1 cellular context compared by ENCODE assay signal in the genomic region with DNA sequence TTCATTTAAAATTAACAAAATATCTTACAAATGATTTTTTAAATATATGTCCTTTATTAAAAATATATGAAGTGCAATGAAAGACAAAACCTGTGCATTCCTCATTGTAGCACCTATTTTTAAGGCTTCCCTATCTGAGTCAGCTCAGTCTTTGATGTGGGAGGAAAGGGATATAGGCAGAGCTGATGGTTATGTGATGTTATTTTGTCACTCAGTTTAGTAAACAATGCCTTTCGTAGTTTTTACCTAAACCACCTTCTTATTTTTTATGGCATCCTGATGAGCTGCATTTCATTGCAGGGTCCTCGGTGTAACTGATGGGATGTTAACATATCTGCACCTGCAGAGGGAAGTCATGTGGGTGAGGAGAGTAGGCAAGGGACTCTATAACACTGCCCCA.
TF ChIP-seq lines count a peak whose summit lies in the region.

No MANE protein-coding gene starts in this region.

TF ChIP-seq in WTC11, 78 proteins besides CTCF, POLR2A, EP300 and RAD21:
- TF ChIP-seq, protein P1, sequence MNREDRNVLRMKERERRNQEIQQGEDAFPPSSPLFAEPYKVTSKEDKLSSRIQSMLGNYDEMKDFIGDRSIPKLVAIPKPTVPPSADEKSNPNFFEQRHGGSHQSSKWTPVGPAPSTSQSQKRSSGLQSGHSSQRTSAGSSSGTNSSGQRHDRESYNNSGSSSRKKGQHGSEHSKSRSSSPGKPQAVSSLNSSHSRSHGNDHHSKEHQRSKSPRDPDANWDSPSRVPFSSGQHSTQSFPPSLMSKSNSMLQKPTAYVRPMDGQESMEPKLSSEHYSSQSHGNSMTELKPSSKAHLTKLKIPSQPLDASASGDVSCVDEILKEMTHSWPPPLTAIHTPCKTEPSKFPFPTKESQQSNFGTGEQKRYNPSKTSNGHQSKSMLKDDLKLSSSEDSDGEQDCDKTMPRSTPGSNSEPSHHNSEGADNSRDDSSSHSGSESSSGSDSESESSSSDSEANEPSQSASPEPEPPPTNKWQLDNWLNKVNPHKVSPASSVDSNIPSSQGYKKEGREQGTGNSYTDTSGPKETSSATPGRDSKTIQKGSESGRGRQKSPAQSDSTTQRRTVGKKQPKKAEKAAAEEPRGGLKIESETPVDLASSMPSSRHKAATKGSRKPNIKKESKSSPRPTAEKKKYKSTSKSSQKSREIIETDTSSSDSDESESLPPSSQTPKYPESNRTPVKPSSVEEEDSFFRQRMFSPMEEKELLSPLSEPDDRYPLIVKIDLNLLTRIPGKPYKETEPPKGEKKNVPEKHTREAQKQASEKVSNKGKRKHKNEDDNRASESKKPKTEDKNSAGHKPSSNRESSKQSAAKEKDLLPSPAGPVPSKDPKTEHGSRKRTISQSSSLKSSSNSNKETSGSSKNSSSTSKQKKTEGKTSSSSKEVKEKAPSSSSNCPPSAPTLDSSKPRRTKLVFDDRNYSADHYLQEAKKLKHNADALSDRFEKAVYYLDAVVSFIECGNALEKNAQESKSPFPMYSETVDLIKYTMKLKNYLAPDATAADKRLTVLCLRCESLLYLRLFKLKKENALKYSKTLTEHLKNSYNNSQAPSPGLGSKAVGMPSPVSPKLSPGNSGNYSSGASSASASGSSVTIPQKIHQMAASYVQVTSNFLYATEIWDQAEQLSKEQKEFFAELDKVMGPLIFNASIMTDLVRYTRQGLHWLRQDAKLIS (CRISPR knock-in tag; IDR thresholded peaks at IDR 0.05; ENCODE audit: borderline replicate concordance): no peak
- TF ChIP-seq ZNF396 (CRISPR knock-in tag; IDR thresholded peaks at IDR 0.05; ENCODE audit: borderline replicate concordance): no peak
- TF ChIP-seq, protein P2, sequence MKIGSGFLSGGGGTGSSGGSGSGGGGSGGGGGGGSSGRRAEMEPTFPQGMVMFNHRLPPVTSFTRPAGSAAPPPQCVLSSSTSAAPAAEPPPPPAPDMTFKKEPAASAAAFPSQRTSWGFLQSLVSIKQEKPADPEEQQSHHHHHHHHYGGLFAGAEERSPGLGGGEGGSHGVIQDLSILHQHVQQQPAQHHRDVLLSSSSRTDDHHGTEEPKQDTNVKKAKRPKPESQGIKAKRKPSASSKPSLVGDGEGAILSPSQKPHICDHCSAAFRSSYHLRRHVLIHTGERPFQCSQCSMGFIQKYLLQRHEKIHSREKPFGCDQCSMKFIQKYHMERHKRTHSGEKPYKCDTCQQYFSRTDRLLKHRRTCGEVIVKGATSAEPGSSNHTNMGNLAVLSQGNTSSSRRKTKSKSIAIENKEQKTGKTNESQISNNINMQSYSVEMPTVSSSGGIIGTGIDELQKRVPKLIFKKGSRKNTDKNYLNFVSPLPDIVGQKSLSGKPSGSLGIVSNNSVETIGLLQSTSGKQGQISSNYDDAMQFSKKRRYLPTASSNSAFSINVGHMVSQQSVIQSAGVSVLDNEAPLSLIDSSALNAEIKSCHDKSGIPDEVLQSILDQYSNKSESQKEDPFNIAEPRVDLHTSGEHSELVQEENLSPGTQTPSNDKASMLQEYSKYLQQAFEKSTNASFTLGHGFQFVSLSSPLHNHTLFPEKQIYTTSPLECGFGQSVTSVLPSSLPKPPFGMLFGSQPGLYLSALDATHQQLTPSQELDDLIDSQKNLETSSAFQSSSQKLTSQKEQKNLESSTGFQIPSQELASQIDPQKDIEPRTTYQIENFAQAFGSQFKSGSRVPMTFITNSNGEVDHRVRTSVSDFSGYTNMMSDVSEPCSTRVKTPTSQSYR (CRISPR knock-in tag; IDR thresholded peaks at IDR 0.05): no peak
- TF ChIP-seq FOXJ3 (CRISPR knock-in tag; IDR thresholded peaks at IDR 0.05; ENCODE audit: borderline replicate concordance): no peak
- TF ChIP-seq NR2C2 (CRISPR knock-in tag; IDR thresholded peaks at IDR 0.05): no peak
- TF ChIP-seq ZNF671 (CRISPR knock-in tag; IDR thresholded peaks at IDR 0.05): no peak
- TF ChIP-seq CBFB (CRISPR knock-in tag; IDR thresholded peaks at IDR 0.05; ENCODE audit: low read depth): no peak
- TF ChIP-seq ZBTB21 (CRISPR knock-in tag; IDR thresholded peaks at IDR 0.05; ENCODE audit: borderline replicate concordance): no peak
- TF ChIP-seq RORB (CRISPR knock-in tag; IDR thresholded peaks at IDR 0.05): no peak
- no peak for TF ChIP-seq E2F4 (CRISPR knock-in tag; IDR thresholded peaks at IDR 0.05; ENCODE audit: borderline replicate concordance, low read depth)
- no peak for TF ChIP-seq FOXP1 (CRISPR knock-in tag; IDR thresholded peaks at IDR 0.05; ENCODE audit: borderline replicate concordance)
- TF ChIP-seq FOXK1 (CRISPR knock-in tag; IDR thresholded peaks at IDR 0.05): no peak
- TF ChIP-seq ETV6 (CRISPR knock-in tag; IDR thresholded peaks at IDR 0.05): no peak
